In the genomic region with DNA sequence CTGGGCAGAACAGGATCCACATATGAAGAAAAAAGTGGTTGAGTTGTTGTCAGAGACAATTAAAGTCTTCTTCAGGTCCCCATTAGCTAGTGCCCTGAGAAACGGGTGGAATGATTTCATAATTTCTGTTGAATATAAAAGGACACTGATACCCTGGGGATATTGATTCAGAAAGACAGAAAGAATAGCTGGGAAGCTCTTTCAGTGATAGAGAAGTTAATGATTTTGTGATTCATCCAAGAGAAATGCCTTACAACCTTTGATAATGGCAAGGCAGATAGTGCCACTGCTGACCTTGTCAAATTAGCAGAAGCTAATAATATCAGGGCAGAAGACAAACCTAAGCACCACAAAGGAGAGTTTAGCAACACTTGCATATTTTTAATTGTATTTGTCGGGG, we compare ENCODE assay signal across 1 cellular context.
TF ChIP-seq lines count a peak whose summit lies in the region.

No MANE protein-coding gene starts in this region.

TF ChIP-seq in GM23338, 12 proteins besides CTCF, POLR2A, EP300 and RAD21 (continued from another document):
- TF ChIP-seq, protein P1, sequence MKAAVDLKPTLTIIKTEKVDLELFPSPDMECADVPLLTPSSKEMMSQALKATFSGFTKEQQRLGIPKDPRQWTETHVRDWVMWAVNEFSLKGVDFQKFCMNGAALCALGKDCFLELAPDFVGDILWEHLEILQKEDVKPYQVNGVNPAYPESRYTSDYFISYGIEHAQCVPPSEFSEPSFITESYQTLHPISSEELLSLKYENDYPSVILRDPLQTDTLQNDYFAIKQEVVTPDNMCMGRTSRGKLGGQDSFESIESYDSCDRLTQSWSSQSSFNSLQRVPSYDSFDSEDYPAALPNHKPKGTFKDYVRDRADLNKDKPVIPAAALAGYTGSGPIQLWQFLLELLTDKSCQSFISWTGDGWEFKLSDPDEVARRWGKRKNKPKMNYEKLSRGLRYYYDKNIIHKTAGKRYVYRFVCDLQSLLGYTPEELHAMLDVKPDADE (IDR thresholded peaks at IDR 0.05): no peak
- no peak for TF ChIP-seq NANOG (IDR thresholded peaks at IDR 0.05; ENCODE audit: borderline replicate concordance)
- TF ChIP-seq STAT1 (IDR thresholded peaks at IDR 0.05; ENCODE audit: unreplicated experiment): no peak
- TF ChIP-seq EZH2phosphoT487 (IDR thresholded peaks at IDR 0.05; ENCODE audit: unreplicated experiment): no peak
- TF ChIP-seq EZH2 (IDR thresholded peaks at IDR 0.05; ENCODE audit: low read depth, unreplicated experiment): no peak
- TF ChIP-seq, protein P2, sequence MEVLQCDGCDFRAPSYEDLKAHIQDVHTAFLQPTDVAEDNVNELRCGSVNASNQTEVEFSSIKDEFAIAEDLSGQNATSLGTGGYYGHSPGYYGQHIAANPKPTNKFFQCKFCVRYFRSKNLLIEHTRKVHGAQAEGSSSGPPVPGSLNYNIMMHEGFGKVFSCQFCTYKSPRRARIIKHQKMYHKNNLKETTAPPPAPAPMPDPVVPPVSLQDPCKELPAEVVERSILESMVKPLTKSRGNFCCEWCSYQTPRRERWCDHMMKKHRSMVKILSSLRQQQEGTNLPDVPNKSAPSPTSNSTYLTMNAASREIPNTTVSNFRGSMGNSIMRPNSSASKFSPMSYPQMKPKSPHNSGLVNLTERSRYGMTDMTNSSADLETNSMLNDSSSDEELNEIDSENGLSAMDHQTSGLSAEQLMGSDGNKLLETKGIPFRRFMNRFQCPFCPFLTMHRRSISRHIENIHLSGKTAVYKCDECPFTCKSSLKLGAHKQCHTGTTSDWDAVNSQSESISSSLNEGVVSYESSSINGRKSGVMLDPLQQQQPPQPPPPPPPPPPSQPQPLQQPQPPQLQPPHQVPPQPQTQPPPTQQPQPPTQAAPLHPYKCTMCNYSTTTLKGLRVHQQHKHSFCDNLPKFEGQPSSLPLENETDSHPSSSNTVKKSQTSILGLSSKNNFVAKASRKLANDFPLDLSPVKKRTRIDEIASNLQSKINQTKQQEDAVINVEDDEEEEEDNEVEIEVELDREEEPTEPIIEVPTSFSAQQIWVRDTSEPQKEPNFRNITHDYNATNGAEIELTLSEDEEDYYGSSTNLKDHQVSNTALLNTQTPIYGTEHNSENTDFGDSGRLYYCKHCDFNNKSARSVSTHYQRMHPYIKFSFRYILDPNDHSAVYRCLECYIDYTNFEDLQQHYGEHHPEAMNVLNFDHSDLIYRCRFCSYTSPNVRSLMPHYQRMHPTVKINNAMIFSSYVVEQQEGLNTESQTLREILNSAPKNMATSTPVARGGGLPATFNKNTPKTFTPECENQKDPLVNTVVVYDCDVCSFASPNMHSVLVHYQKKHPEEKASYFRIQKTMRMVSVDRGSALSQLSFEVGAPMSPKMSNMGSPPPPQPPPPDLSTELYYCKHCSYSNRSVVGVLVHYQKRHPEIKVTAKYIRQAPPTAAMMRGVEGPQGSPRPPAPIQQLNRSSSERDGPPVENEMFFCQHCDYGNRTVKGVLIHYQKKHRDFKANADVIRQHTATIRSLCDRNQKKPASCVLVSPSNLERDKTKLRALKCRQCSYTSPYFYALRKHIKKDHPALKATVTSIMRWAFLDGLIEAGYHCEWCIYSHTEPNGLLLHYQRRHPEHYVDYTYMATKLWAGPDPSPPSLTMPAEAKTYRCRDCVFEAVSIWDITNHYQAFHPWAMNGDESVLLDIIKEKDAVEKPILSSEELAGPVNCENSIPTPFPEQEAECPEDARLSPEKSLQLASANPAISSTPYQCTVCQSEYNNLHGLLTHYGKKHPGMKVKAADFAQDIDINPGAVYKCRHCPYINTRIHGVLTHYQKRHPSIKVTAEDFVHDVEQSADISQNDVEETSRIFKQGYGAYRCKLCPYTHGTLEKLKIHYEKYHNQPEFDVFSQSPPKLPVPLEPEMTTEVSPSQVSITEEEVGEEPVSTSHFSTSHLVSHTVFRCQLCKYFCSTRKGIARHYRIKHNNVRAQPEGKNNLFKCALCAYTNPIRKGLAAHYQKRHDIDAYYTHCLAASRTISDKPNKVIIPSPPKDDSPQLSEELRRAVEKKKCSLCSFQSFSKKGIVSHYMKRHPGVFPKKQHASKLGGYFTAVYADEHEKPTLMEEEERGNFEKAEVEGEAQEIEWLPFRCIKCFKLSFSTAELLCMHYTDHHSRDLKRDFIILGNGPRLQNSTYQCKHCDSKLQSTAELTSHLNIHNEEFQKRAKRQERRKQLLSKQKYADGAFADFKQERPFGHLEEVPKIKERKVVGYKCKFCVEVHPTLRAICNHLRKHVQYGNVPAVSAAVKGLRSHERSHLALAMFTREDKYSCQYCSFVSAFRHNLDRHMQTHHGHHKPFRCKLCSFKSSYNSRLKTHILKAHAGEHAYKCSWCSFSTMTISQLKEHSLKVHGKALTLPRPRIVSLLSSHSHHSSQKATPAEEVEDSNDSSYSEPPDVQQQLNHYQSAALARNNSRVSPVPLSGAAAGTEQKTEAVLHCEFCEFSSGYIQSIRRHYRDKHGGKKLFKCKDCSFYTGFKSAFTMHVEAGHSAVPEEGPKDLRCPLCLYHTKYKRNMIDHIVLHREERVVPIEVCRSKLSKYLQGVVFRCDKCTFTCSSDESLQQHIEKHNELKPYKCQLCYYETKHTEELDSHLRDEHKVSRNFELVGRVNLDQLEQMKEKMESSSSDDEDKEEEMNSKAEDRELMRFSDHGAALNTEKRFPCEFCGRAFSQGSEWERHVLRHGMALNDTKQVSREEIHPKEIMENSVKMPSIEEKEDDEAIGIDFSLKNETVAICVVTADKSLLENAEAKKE (CRISPR knock-in tag; IDR thresholded peaks at IDR 0.05): no peak
- no peak for TF ChIP-seq ZNF114 (CRISPR knock-in tag; IDR thresholded peaks at IDR 0.05)
- no peak for TF ChIP-seq JUNB (IDR thresholded peaks at IDR 0.05; ENCODE audit: unreplicated experiment)
